In genomic region chr17:51371732-51372151, GRCh38 we compare ENCODE assay signal across 8 cellular contexts.
DNase-seq lines count a peak whose midpoint lies in the region; ATAC-seq and TF ChIP-seq lines count a peak whose summit lies in the region.

No MANE protein-coding gene starts in this region.

- WGBS in endodermal cell (ENCODE audit: insufficient coverage in 1 of 2, insufficient read length in 1 of 2), 2 experiments: 20 to 38% methylated on average over 2 to 5 of the region's 5 CpGs

- H3K27ac ChIP-seq in endodermal cell (ENCODE audit: low read depth, low read length): no peak overlapping the region

- DNase-seq in AG20443 (ENCODE audit: low spot score): peak; percentile 52
- peak; percentile 50 for DNase-seq in NCI-H2081 treated with DMSO at 0.1 percent for 48 hours (lab: John Stamatoyannopoulos, UW)
- peak; percentile 64 for DNase-seq in WTC11 (ENCODE audit: low spot score)
- peak; percentile 92 for DNase-seq in endodermal cell
- peak; percentile 91 for DNase-seq in midbrain (lab: John Stamatoyannopoulos, UW)
- no peak for DNase-seq in type B pancreatic cell (ENCODE audit: extremely low spot score, unreplicated experiment)
- DNase-seq in SKM-1 (lab: John Stamatoyannopoulos, UW; ENCODE audit: unreplicated experiment): no peak

- H3K27me3 Mint-ChIP-seq in WTC11 (ENCODE audit: low read depth) (no peaks in the 10 kb centered on the region; the same call in 1 of the 2 replicates), endodermal cell (ENCODE audit: insufficient read depth) (peaks cover 3% of the 10 kb centered on the region), type B pancreatic cell (peaks cover 19% of the 10 kb centered on the region)

- TF ChIP-seq CTCF in WTC11 (IDR thresholded peaks at IDR 0.05) (peak; percentile 53), endodermal cell (conservative IDR thresholded peaks at IDR 0.05) (peak; percentile 91), type B pancreatic cell (conservative IDR thresholded peaks at IDR 0.05) (peak; percentile 84)

- H3K27me3 ChIP-seq in endodermal cell (ENCODE audit: control insufficient read depth, insufficient read depth, low read length, poor library complexity, severe bottlenecking): no peaks in the 10 kb centered on the region

- H3K36me3 Mint-ChIP-seq in WTC11 (no peaks in the 10 kb centered on the region), endodermal cell (ENCODE audit: low read depth) (no peaks in the 10 kb centered on the region), type B pancreatic cell (no peaks in the 10 kb centered on the region)

- peak; percentile 56 for ATAC-seq in GM18909 (IDR thresholded peaks at IDR 0.05; ENCODE audit: poor library complexity, unreplicated experiment)
- ATAC-seq in WTC11: peak; percentile 88

- no peaks in the 10 kb centered on the region for H3K36me3 ChIP-seq in endodermal cell (ENCODE audit: control insufficient read depth, insufficient read depth, low read length)

- H3K9me3 Mint-ChIP-seq in WTC11 (peaks cover 26% of the 10 kb centered on the region), endodermal cell (peaks cover 1% of the 10 kb centered on the region), type B pancreatic cell (no peaks in the 10 kb centered on the region)

- no peak overlapping the region for H3K9ac ChIP-seq in endodermal cell (ENCODE audit: extremely low read depth, low read length, poor library complexity, severe bottlenecking)

- CTCF ChIA-PET in WTC11 (lab: Charles Lee): interaction anchor here (0.6 to 1.8 kb wide), 26 partner anchors 9 to 1660 kb away, joined by 3 to 16 read pairs (median 4); no protein-coding TSS in a partner anchor

- H3K4me3 Mint-ChIP-seq in WTC11 (peak overlapping the region; percentile 54), endodermal cell (no peak overlapping the region), type B pancreatic cell (peak overlapping the region; percentile 42)

- no peak overlapping the region for H3K4me3 ChIP-seq in endodermal cell (ENCODE audit: low read length)

- no peaks in the 10 kb centered on the region for H3K9me3 ChIP-seq in endodermal cell (ENCODE audit: control insufficient read depth, low read length)

- peak overlapping the region; percentile 30; the same call in 1 of the 2 replicates for H3K27ac Mint-ChIP-seq in WTC11
- H3K27ac Mint-ChIP-seq in endodermal cell: peak overlapping the region; percentile 8
- peak overlapping the region; percentile 54 for H3K27ac Mint-ChIP-seq in type B pancreatic cell

- POLR2A ChIA-PET in WTC11 (lab: Charles Lee): interaction anchor here (0.7 kb wide), 2 partner anchors 85 to 223 kb away, joined by 4 read pairs; no protein-coding TSS in a partner anchor

- no peaks in the 10 kb centered on the region for H3K4me1 ChIP-seq in endodermal cell (ENCODE audit: control insufficient read depth, insufficient read depth, low read length)

- peaks cover 37% of the 10 kb centered on the region for H3K4me1 Mint-ChIP-seq in WTC11
- H3K4me1 Mint-ChIP-seq in endodermal cell: peaks cover 8% of the 10 kb centered on the region
- peaks cover 8% of the 10 kb centered on the region for H3K4me1 Mint-ChIP-seq in type B pancreatic cell (ENCODE audit: unreplicated experiment)

TF ChIP-seq in WTC11, 78 proteins besides CTCF, POLR2A, EP300 and RAD21 (continues in another document):
- no peak for TF ChIP-seq HMGXB4 (CRISPR knock-in tag; IDR thresholded peaks at IDR 0.05)
- no peak for TF ChIP-seq AR (CRISPR knock-in tag; IDR thresholded peaks at IDR 0.05)
- TF ChIP-seq JUN (CRISPR knock-in tag; IDR thresholded peaks at IDR 0.05): no peak
- no peak for TF ChIP-seq SMAD4 (CRISPR knock-in tag; IDR thresholded peaks at IDR 0.05)
- TF ChIP-seq ZNF423 (CRISPR knock-in tag; IDR thresholded peaks at IDR 0.05): peak; percentile 80
- TF ChIP-seq E2F4 (CRISPR knock-in tag; IDR thresholded peaks at IDR 0.05; ENCODE audit: borderline replicate concordance, low read depth): no peak
- TF ChIP-seq FOXK1 (CRISPR knock-in tag; IDR thresholded peaks at IDR 0.05): no peak
- no peak for TF ChIP-seq MYBL2 (CRISPR knock-in tag; IDR thresholded peaks at IDR 0.05)
- TF ChIP-seq ZNF317 (CRISPR knock-in tag; IDR thresholded peaks at IDR 0.05; ENCODE audit: borderline replicate concordance, low read depth): no peak
- no peak for TF ChIP-seq ZNF232 (CRISPR knock-in tag; IDR thresholded peaks at IDR 0.05)
- no peak for TF ChIP-seq ZNF512 (CRISPR knock-in tag; IDR thresholded peaks at IDR 0.05; ENCODE audit: borderline replicate concordance)
- no peak for TF ChIP-seq SMAD3 (CRISPR knock-in tag; IDR thresholded peaks at IDR 0.05; ENCODE audit: borderline replicate concordance)
- no peak for TF ChIP-seq ZNF219 (CRISPR knock-in tag; IDR thresholded peaks at IDR 0.05; ENCODE audit: borderline replicate concordance)
- 0 out of 2 replicates have a peak, but pooled peaks have one; percentile 39 for TF ChIP-seq MAX (CRISPR knock-in tag; IDR thresholded peaks at IDR 0.05)
- TF ChIP-seq ZNF263 (CRISPR knock-in tag; IDR thresholded peaks at IDR 0.05; ENCODE audit: low read depth): peak; percentile 74; the same call in 1 of the 2 replicates
- peak; percentile 31; the same call in 1 of the 2 replicates for TF ChIP-seq TEAD1 (CRISPR knock-in tag; IDR thresholded peaks at IDR 0.05)

Comparison
In these comparisons a context has a peak if more than half of its experiments do, and no peak if none do; other contexts are left out.
1. DNase-seq: peak in AG20443 (single experiment), NCI-H2081 treated with DMSO at 0.1 percent for 48 hours (single experiment), WTC11 (single experiment), endodermal cell (single experiment) and midbrain (single experiment); none in type B pancreatic cell (single experiment) and SKM-1 (single experiment).
2. Peak in every context shown above with its lines, with median percentiles within 50 percentile points of each other: H3K27ac Mint-ChIP-seq and CTCF ChIP-seq.